ENCODE assay signal across 2 cellular contexts in genomic region chr10:104328636-104328915, GRCh38.
TF ChIP-seq lines count a peak whose summit lies in the region.

No MANE protein-coding gene starts in this region.

TF ChIP-seq in SK-N-SH, 30 proteins besides CTCF, POLR2A, EP300 and RAD21 (continued from another document):
- TF ChIP-seq REST (IDR thresholded peaks at IDR 0.05; ENCODE audit: low read depth, low read length) = no peak
- TF ChIP-seq POLR2AphosphoS5 (IDR thresholded peaks at IDR 0.05; ENCODE audit: low read depth, low read length) = no peak
- no peak for TF ChIP-seq RFX5 (IDR thresholded peaks at IDR 0.05; ENCODE audit: low read length)
- TF ChIP-seq ELF1 (IDR thresholded peaks at IDR 0.05) = no peak
- no peak for TF ChIP-seq GATA2 (CRISPR knock-in tag; IDR thresholded peaks at IDR 0.05)
- TF ChIP-seq TAF1 (IDR thresholded peaks at IDR 0.05; ENCODE audit: borderline replicate concordance, low read depth, low read length) = no peak
- no peak for TF ChIP-seq PBX3 (IDR thresholded peaks at IDR 0.05)
- TF ChIP-seq IRF3 (IDR thresholded peaks at IDR 0.05; ENCODE audit: low read depth, low read length) = no peak
- TF ChIP-seq ZBTB33 (IDR thresholded peaks at IDR 0.05; ENCODE audit: borderline replicate concordance, low read depth) = no peak
- no peak for TF ChIP-seq NRF1 (IDR thresholded peaks at IDR 0.05; ENCODE audit: low read depth, low read length)
- no peak for TF ChIP-seq RXRA (IDR thresholded peaks at IDR 0.05; ENCODE audit: borderline replicate concordance, low read depth)
- no peak for TF ChIP-seq USF2 (IDR thresholded peaks at IDR 0.05; ENCODE audit: borderline replicate concordance, low read depth, low read length)
- TF ChIP-seq RCOR1 (IDR thresholded peaks at IDR 0.05; ENCODE audit: low read length) = no peak
- no peak for TF ChIP-seq YY1 (IDR thresholded peaks at IDR 0.05; ENCODE audit: low read depth)
- no peak for TF ChIP-seq CHD2 (IDR thresholded peaks at IDR 0.05; ENCODE audit: low read length, partially characterized antibody)
- no peak for TF ChIP-seq FOXM1 (IDR thresholded peaks at IDR 0.05; ENCODE audit: low read depth)
- TF ChIP-seq MAX (IDR thresholded peaks at IDR 0.05; ENCODE audit: low read depth) = no peak
- TF ChIP-seq SIN3A (IDR thresholded peaks at IDR 0.05; ENCODE audit: borderline replicate concordance, low read depth, low read length) = no peak
TF ChIP-seq in SK-N-SH: peak in this region for 0.

TF ChIP-seq in SK-N-SH treated with all-trans-retinoic acid at 6 μM for 48 hours, 23 proteins besides CTCF, POLR2A, EP300 and RAD21 (continued from another document):
- TF ChIP-seq ZNF565 (CRISPR knock-in tag; conservative IDR thresholded peaks at IDR 0.05; ENCODE audit: low read depth) = no peak
- TF ChIP-seq BACH2 (CRISPR knock-in tag; IDR thresholded peaks at IDR 0.05; ENCODE audit: borderline replicate concordance) = no peak
- TF ChIP-seq OSR1 (CRISPR knock-in tag; IDR thresholded peaks at IDR 0.05) = no peak
- TF ChIP-seq TSHZ2 (CRISPR knock-in tag; IDR thresholded peaks at IDR 0.05) = no peak
